In the genomic region with DNA sequence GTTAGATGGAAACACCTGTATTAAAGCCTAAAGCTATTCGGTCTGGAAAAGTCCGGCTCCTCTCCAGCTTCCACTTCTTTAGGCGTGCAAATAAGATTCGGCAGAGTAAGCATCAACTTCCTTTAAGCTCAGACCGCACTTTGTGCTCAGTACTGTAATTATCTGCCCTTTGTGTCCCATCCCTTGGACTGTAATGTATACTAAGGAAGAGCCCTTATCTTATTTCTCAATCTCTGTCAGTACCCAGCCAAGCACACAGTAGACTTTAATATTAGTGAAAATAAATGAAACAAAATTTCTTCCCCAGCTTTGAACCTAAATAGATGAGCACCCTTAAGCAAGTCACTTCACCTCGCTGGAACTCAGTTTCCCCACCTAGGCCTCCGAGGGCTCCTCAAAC, we compare ENCODE assay signal across 8 cellular contexts. TPM values are rescaled to one million over a fixed set of nuclear protein-coding genes. Genes with fewer than 3 reads are reported as not detected.
DNase-seq lines count a peak whose midpoint lies in the region; ATAC-seq lines count a peak whose summit lies in the region.

No MANE protein-coding gene starts in this region.

- in situ Hi-C loops in ACHN (cut with HindIII; ENCODE audit: low pct_ligation_motif_present, low pct_unique_long_range_greater_than_20kb, low sequenced_read_pairs) = no loop called here

- no peaks in the 10 kb centered on the region for H3K27me3 ChIP-seq in HUES64 (ENCODE audit: insufficient read depth, low read length)
- no peaks in the 10 kb centered on the region for H3K27me3 ChIP-seq in iPS DF 6.9 (ENCODE audit: control insufficient read depth, insufficient read depth, low read length)

- peaks cover 9% of the 10 kb centered on the region for H3K9me3 Mint-ChIP-seq in activated naive CD8-positive, alpha-beta T cell treated with anti-CD3 and anti-CD28 coated beads, Interleukin-2, amount 50 U/mL, for 24 hours

- peaks cover 46% of the 10 kb centered on the region for H3K4me1 Mint-ChIP-seq in activated naive CD8-positive, alpha-beta T cell treated with anti-CD3 and anti-CD28 coated beads, Interleukin-2, amount 50 U/mL, for 24 hours

- H3K4me3 ChIP-seq in HUES64 (ENCODE audit: low read length) (peak overlapping the region; percentile 95), iPS DF 6.9 (ENCODE audit: low read length) (peak overlapping the region; percentile 43; the same call in 1 of the 2 replicates), skin epidermis (peak overlapping the region; percentile 51 to 79 (median 62))

- peak overlapping the region; percentile 78 for H3K9ac ChIP-seq in HUES64 (ENCODE audit: low read depth, low read length)

- no peaks in the 10 kb centered on the region for H3K36me3 ChIP-seq in HUES64 (ENCODE audit: insufficient read depth, low read length)
- H3K36me3 ChIP-seq in iPS DF 6.9 (ENCODE audit: control insufficient read depth, insufficient read depth, low read length) = no peaks in the 10 kb centered on the region

- peak overlapping the region; percentile 93 for H3K4me3 Mint-ChIP-seq in activated naive CD8-positive, alpha-beta T cell treated with anti-CD3 and anti-CD28 coated beads, Interleukin-2, amount 50 U/mL, for 24 hours

- no peaks in the 10 kb centered on the region for H3K27me3 Mint-ChIP-seq in activated naive CD8-positive, alpha-beta T cell treated with anti-CD3 and anti-CD28 coated beads, Interleukin-2, amount 50 U/mL, for 24 hours

- peak overlapping the region; percentile 69 for H3K27ac Mint-ChIP-seq in activated naive CD8-positive, alpha-beta T cell treated with anti-CD3 and anti-CD28 coated beads, Interleukin-2, amount 50 U/mL, for 24 hours

- H3K9me3 ChIP-seq in HUES64 (ENCODE audit: insufficient read depth, low read depth, low read length) (peaks cover 7% of the 10 kb centered on the region), iPS DF 6.9 (ENCODE audit: control insufficient read depth, insufficient read depth, low read length) (no peaks in the 10 kb centered on the region)

- 59% methylated on average over 7 of the region's 7 CpGs for WGBS in HUES64
- no CpG with 5 or more reads among the region's 7 CpGs for WGBS in iPS DF 6.9 (ENCODE audit: insufficient coverage, insufficient read length)

- H3K27ac ChIP-seq in HUES64 (ENCODE audit: low read depth, low read length) (no peak overlapping the region; the same call in 1 of the 2 replicates), iPS DF 6.9 (ENCODE audit: low read length) (no peak overlapping the region), skin epidermis (peak overlapping the region; percentile 26 to 95 (median 86))

- ATAC-seq in Right ventricle myocardium inferior = peak; percentile 17
- ATAC-seq in activated naive CD8-positive, alpha-beta T cell treated with anti-CD3 and anti-CD28 coated beads, Interleukin-2, amount 50 U/mL, for 24 hours = peak; percentile 5

- peaks cover 19% of the 10 kb centered on the region for H3K36me3 Mint-ChIP-seq in activated naive CD8-positive, alpha-beta T cell treated with anti-CD3 and anti-CD28 coated beads, Interleukin-2, amount 50 U/mL, for 24 hours (ENCODE audit: low read depth)

- DNase-seq in Right ventricle myocardium inferior (ENCODE audit: missing footprints) (no peak), cardiac septum (ENCODE audit: low spot score) (no peak), iPS DF 6.9 (ENCODE audit: low read depth, low spot score) (no peak), ACHN (no peak)
- DNase-seq in activated naive CD8-positive, alpha-beta T cell treated with anti-CD3 and anti-CD28 coated beads, Interleukin-2, amount 50 U/mL, for 24 hours = no peak
- DNase-seq in activated CD4-positive, CD25-positive, alpha-beta regulatory T cell treated with anti-CD3 and anti-CD28 coated beads, Interleukin-2, amount 50 U/mL, for 72 hours = no peak

- intact Hi-C loops in Right ventricle myocardium inferior (cut with DNase I) (loop anchor here (10.0 kb wide), 1 partner anchor 91 kb away; no protein-coding TSS in a partner anchor), cardiac septum (cut with DNase I) (loop anchor here (2.0 to 5.0 kb wide), 2 partner anchors 49 to 143 kb away; a partner anchor contains a TSS)

- H3K4me1 ChIP-seq in HUES64 (ENCODE audit: insufficient read depth, low read length) (peaks cover 7% of the 10 kb centered on the region; the same call in 1 of the 2 replicates), iPS DF 6.9 (ENCODE audit: control insufficient read depth, insufficient read depth, low read length) (no peaks in the 10 kb centered on the region)

RNA-seq across cellular contexts. Expression of a gene that starts 0.5 kb away (rescaled TPM):
- 4.7 TPM for total RNA-seq in Right ventricle myocardium inferior
- total RNA-seq in cardiac septum = 2.8 TPM
- polyA plus RNA-seq in HUES64 (2013, experiment 1 of 2) = 4.0 TPM
- polyA plus RNA-seq in HUES64 (2013, experiment 2 of 2) = 4.4 TPM

RNA-seq across cellular contexts. Expression of a gene that starts 26.6 kb away (rescaled TPM):
- total RNA-seq in Right ventricle myocardium inferior (12.5 TPM), cardiac septum (15.7 TPM)
- 15.1 TPM for polyA plus RNA-seq in HUES64 (2013, experiment 1 of 2)
- 26.6 TPM for polyA plus RNA-seq in HUES64 (2013, experiment 2 of 2)

RNA-seq across cellular contexts. Expression of a gene that starts 26.9 kb away (rescaled TPM):
- total RNA-seq in Right ventricle myocardium inferior = 8.7 TPM
- 8.5 TPM for total RNA-seq in cardiac septum
- 24.0 TPM for polyA plus RNA-seq in HUES64 (2013, experiment 1 of 2)
- polyA plus RNA-seq in HUES64 (2013, experiment 2 of 2) = 28.0 TPM

RNA-seq across cellular contexts. Expression of a gene that starts 47.5 kb away (rescaled TPM):
- total RNA-seq in Right ventricle myocardium inferior (192 TPM), cardiac septum (113 TPM)
- polyA plus RNA-seq in HUES64 (2013, experiment 1 of 2) = 76.8 TPM
- polyA plus RNA-seq in HUES64 (2013, experiment 2 of 2) = 79.8 TPM

Comparison
In these comparisons a context has a peak if more than half of its experiments do, and no peak if none do; other contexts are left out.
1. H3K27ac ChIP-seq: peak in skin epidermis (21 of 21); none in HUES64 (single experiment) and iPS DF 6.9 (single experiment).
2. H3K4me3 ChIP-seq: peak in every context shown above with its lines; median percentile 95 in HUES64; 62 in skin epidermis; 43 in iPS DF 6.9.